In the genomic region with DNA sequence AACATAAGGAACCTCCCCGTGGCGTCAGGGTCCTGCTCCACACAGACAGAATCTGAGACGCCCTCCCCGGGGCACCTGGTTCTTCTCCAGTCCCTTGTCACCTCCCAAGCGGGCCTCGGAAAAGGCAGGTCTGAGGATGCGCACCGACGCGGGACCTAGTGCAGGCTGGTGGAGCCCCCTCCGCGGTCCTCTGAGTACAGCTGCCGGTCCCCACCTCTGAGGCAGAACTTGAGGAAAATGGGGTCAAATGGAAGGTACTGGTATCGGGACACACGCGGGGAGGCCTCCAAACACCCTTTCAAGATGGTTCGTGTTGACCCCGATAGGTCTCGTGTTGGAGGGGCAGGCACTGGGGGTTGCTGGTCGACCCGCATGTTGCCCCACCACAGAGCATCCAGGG, we compare ENCODE assay signal across 7 cellular contexts.
DNase-seq lines count a peak whose midpoint lies in the region; ATAC-seq, FAIRE-seq and TF ChIP-seq lines count a peak whose summit lies in the region.
"Not testable (repeated sequence)": the region's sequence is repeated elsewhere in the genome, so short reads cannot be mapped to it uniquely, and the experiment has no call there.

No MANE protein-coding gene starts in this region.

- H3K27me3 Mint-ChIP-seq in activated CD4-positive, alpha-beta T cell treated with anti-CD3 and anti-CD28 coated beads, Interleukin-2, amount 10 ng/mL, durations not matched to agents 24 days and 14 days: not testable (repeated sequence)

- not testable (repeated sequence) for H3K4me2 ChIP-seq in HCT116 (ENCODE audit: low read length)
- 0 out of 2 replicates have a peak overlapping the region, but pooled peaks have one; percentile 33 for H3K4me2 ChIP-seq in GM12878 (ENCODE audit: control insufficient read depth, insufficient read depth)

- SMC1A ChIA-PET in GM12878 (lab: Charles Lee; ENCODE audit: uncharacterized antibody, unreplicated experiment): not testable (repeated sequence)

- H3K27me3 ChIP-seq in HCT116 (ENCODE audit: insufficient read depth, low read length); GM12878 (replicated peaks in 1 of 2; ENCODE audit: control insufficient read depth in 2 of 2, insufficient read depth in 2 of 2, low read length in 1 of 2); testis: not testable (repeated sequence)

- H3K9ac ChIP-seq in HCT116 (ENCODE audit: low read length); GM12878 (ENCODE audit: control insufficient read depth, insufficient read depth, low read length): not testable (repeated sequence)

- not testable (repeated sequence) for H3K27ac Mint-ChIP-seq in activated CD4-positive, alpha-beta T cell treated with anti-CD3 and anti-CD28 coated beads, Interleukin-2, amount 10 ng/mL, durations not matched to agents 24 days and 14 days

- H3K27ac ChIP-seq in HCT116 (ENCODE audit: low read depth, low read length); GM12878 (ENCODE audit: control insufficient read depth, insufficient read depth); testis: not testable (repeated sequence)

- BruUV-seq in HCT116 (replicated peaks; lab: Mats Ljungman, UMichigan); GM12878 (replicated peaks; lab: Mats Ljungman, UMichigan): not testable (repeated sequence)

- H3K9me3 Mint-ChIP-seq in activated CD4-positive, alpha-beta T cell treated with anti-CD3 and anti-CD28 coated beads, Interleukin-2, amount 10 ng/mL, durations not matched to agents 24 days and 14 days: not testable (repeated sequence)

- not testable (repeated sequence) for DNase-seq in HCT116 (ENCODE audit: low read depth, low spot score); GM12878 (ENCODE audit: low read depth, low spot score); epithelial cell of proximal tubule (ENCODE audit: low read depth); retinal pigment epithelial cell (ENCODE audit: low read depth)
- DNase-seq in activated CD4-positive, alpha-beta T cell treated with anti-CD3 and anti-CD28 coated beads, Interleukin-2, amount 10 ng/mL, durations not matched to agents 24 days and 14 days: peak; percentile 53
- DNase-seq in left colon: peak; percentile 3 to 13
- peak; percentile 8 for DNase-seq in testis

- not testable (repeated sequence) for H3K9me2 ChIP-seq in HCT116 (ENCODE audit: insufficient read depth)

- in situ Hi-C loops in GM12878 (cut with MboI): not testable (repeated sequence)

- RAD21 ChIA-PET in HCT116 (lab: Charles Lee; ENCODE audit: low non-redundant PET in 1 of 2, low total read pairs in 2 of 2, uncharacterized antibody in 2 of 2, unreplicated experiment in 2 of 2); GM12878 (lab: Charles Lee; ENCODE audit: unreplicated experiment): not testable (repeated sequence)

- not testable (repeated sequence) for H3K4me1 Mint-ChIP-seq in activated CD4-positive, alpha-beta T cell treated with anti-CD3 and anti-CD28 coated beads, Interleukin-2, amount 10 ng/mL, durations not matched to agents 24 days and 14 days

- not testable (repeated sequence) for H3K36me3 ChIP-seq in HCT116 (ENCODE audit: control insufficient read depth in 1 of 2, insufficient read depth in 2 of 2, low read length in 2 of 2); GM12878 (ENCODE audit: control insufficient read depth in 2 of 2, insufficient read depth in 2 of 2, low read length in 1 of 2); testis (ENCODE audit: low read depth, missing control alignments)

- H4K20me1 ChIP-seq in HCT116 (ENCODE audit: insufficient read depth); GM12878 (ENCODE audit: control insufficient read depth, insufficient read depth): not testable (repeated sequence)

- POLR2A ChIA-PET in HCT116 (lab: Charles Lee); GM12878 (lab: Charles Lee): not testable (repeated sequence)

- not testable (repeated sequence) for H2AFZ ChIP-seq in HCT116 (ENCODE audit: low read depth, low read length, poor library complexity, severe bottlenecking)
- peak overlapping the region; percentile 55; the same call in 1 of the 2 replicates for H2AFZ ChIP-seq in GM12878 (ENCODE audit: control insufficient read depth, low read depth, low read length)

- WGBS in GM12878 (ENCODE audit: insufficient coverage, insufficient replicate concordance, low lambda C conversion rate, missing lambda C conversion rate): 25% methylated on average over 13 of the region's 21 CpGs
- 55% methylated on average over 12 of the region's 21 CpGs; no CpG with 5 or more reads in 1 of the 2 donors for WGBS in testis, 2 donors

- H3K4me3 Mint-ChIP-seq in activated CD4-positive, alpha-beta T cell treated with anti-CD3 and anti-CD28 coated beads, Interleukin-2, amount 10 ng/mL, durations not matched to agents 24 days and 14 days: not testable (repeated sequence)

- CTCF ChIA-PET in HCT116 (lab: Charles Lee); GM12878 (lab: Yijun Ruan, JAX): not testable (repeated sequence)

- not testable (repeated sequence) for TF ChIP-seq EP300 in GM12878 (IDR thresholded peaks at IDR 0.05; ENCODE audit: borderline replicate concordance in 1 of 2, control insufficient read depth in 1 of 2, low read depth in 2 of 2, low read length in 2 of 2)

- not testable (repeated sequence) for H3K79me2 ChIP-seq in HCT116 (ENCODE audit: insufficient read depth, low read length); GM12878 (ENCODE audit: control insufficient read depth, insufficient read depth, low read length)

- 0 out of 2 replicates have a peak, but pooled peaks have one; percentile 16 for ATAC-seq in HCT116
- 0 out of 3 replicates have a peak, but pooled peaks have one; percentile 27 for ATAC-seq in GM12878
- not testable (repeated sequence) for ATAC-seq in left colon

- TF ChIP-seq POLR2A in HCT116 (IDR thresholded peaks at IDR 0.05; ENCODE audit: borderline replicate concordance, extremely low read depth, insufficient read depth, insufficient read length); GM12878 (IDR thresholded peaks at IDR 0.05; ENCODE audit: low read depth, low read length); testis (IDR thresholded peaks at IDR 0.05): not testable (repeated sequence)

- H3K4me1 ChIP-seq in HCT116 (ENCODE audit: control insufficient read depth in 1 of 2, insufficient read depth in 2 of 2, low read length in 2 of 2); GM12878 (ENCODE audit: control insufficient read depth, insufficient read depth, low read length); testis: not testable (repeated sequence)

- not testable (repeated sequence) for H3K36me3 Mint-ChIP-seq in activated CD4-positive, alpha-beta T cell treated with anti-CD3 and anti-CD28 coated beads, Interleukin-2, amount 10 ng/mL, durations not matched to agents 24 days and 14 days (ENCODE audit: low read depth)

- FAIRE-seq in GM12878 (lab: Jason Lieb, UNC): not testable (repeated sequence)

- intact Hi-C loops in HCT116 (cut with micrococcal nuclease); activated CD4-positive, alpha-beta T cell treated with anti-CD3 and anti-CD28 coated beads, Interleukin-2, amount 10 ng/mL, durations not matched to agents 24 days and 14 days (cut with micrococcal nuclease); GM12878 (cut with micrococcal nuclease; ENCODE audit: unreplicated experiment); left colon (cut with DNase I, micrococcal nuclease); testis (cut with DNase I; ENCODE audit: low total_unique reads): not testable (repeated sequence)

- not testable (repeated sequence) for H3K4me3 ChIP-seq in HCT116 (replicated peaks in 1 of 2; ENCODE audit: low read depth in 1 of 2, low read length in 2 of 2); GM12878; testis
- H3K4me3 ChIP-seq in epithelial cell of proximal tubule (ENCODE audit: low read depth, low read length) (peak overlapping the region; percentile 24), retinal pigment epithelial cell (ENCODE audit: low read length) (peak overlapping the region; percentile 25)

- not testable (repeated sequence) for TF ChIP-seq CTCF in HCT116 (IDR thresholded peaks at IDR 0.05 in 2 of 3, conservative IDR thresholded peaks at IDR 0.05 in 1 of 3; ENCODE audit: borderline replicate concordance in 1 of 3, insufficient read depth in 1 of 3, low read depth in 2 of 3, low read length in 2 of 3); GM12878 (IDR thresholded peaks at IDR 0.05 in 2 of 3, conservative IDR thresholded peaks at IDR 0.05 in 1 of 3; ENCODE audit: control insufficient read depth in 2 of 3, extremely low read depth in 1 of 3, insufficient read depth in 1 of 3, low read depth in 3 of 3, low read length in 3 of 3); epithelial cell of proximal tubule (conservative IDR thresholded peaks at IDR 0.05; ENCODE audit: low read depth, low read length); retinal pigment epithelial cell (conservative IDR thresholded peaks at IDR 0.05; ENCODE audit: low read depth, low read length); testis (IDR thresholded peaks at IDR 0.05)

- not testable (repeated sequence) for H3K9me3 ChIP-seq in HCT116 (ENCODE audit: control insufficient read depth in 1 of 2, insufficient read depth in 1 of 2, low read depth in 1 of 2, low read length in 2 of 2); GM12878 (replicated peaks; ENCODE audit: control insufficient read depth, insufficient read depth, low read length); testis

- not testable (repeated sequence) for TF ChIP-seq RAD21 in HCT116 (IDR thresholded peaks at IDR 0.05; ENCODE audit: low read depth); GM12878 (IDR thresholded peaks at IDR 0.05; ENCODE audit: insufficient read depth, low read depth, low read length)
